ENCODE assay signal across 23 cellular contexts in genomic region chr2:161420406-161421025, GRCh38. TPM values are rescaled to one million over a fixed set of nuclear protein-coding genes. Genes with fewer than 3 reads are reported as not detected.
"Had no signal": no experiment of that assay in that cellular context is flagged by ENCODE, and none has a peak within 500 bp of the region (broad histone marks: within the 10 kb centered on the region; RNA-seq: fewer than 3 reads in every experiment).

No MANE protein-coding gene starts in this region.

- H3K4me3 Mint-ChIP-seq: activated CD4-positive, alpha-beta T cell treated with anti-CD3 and anti-CD28 coated beads, Interleukin-2, amount 10 ng/mL, durations not matched to agents 24 days and 14 days; stimulated activated naive CD8-positive, alpha-beta T cell treated with anti-CD3 and anti-CD28 coated beads, Interleukin-15, amount 100 ng/mL, for 72 hours; T-helper 2 cell treated with Interferon-gamma antibody and Interleukin-4, amounts not matched to agents 5 μg/mL and 100 μg/mL, for 36 hours had no signal

- H3K27ac Mint-ChIP-seq: activated CD4-positive, alpha-beta T cell treated with anti-CD3 and anti-CD28 coated beads, Interleukin-2, amount 10 ng/mL, durations not matched to agents 24 days and 14 days; stimulated activated naive CD8-positive, alpha-beta T cell treated with anti-CD3 and anti-CD28 coated beads, Interleukin-15, amount 100 ng/mL, for 72 hours; T-helper 2 cell treated with Interferon-gamma antibody and Interleukin-4, amounts not matched to agents 5 μg/mL and 100 μg/mL, for 36 hours had no signal

- H3K36me3 ChIP-seq: adrenal gland, colonic mucosa, esophagus muscularis mucosa, left lung, right atrium auricular region had no signal

- DNase-seq: activated CD4-positive, alpha-beta T cell treated with anti-CD3 and anti-CD28 coated beads, Interleukin-2, amount 10 ng/mL, durations not matched to agents 24 days and 14 days; activated CD4-positive, CD25-positive, alpha-beta regulatory T cell; activated CD8-positive, alpha-beta memory T cell treated with anti-CD3 and anti-CD28 coated beads, Interleukin-2, amount 50 U/mL, for 48 hours; activated naive CD4-positive, alpha-beta T cell treated with Interleukin-2 at 50 U/mL for 16 hours; adrenal gland; caudate nucleus; colonic mucosa; effector CD4-positive, alpha-beta T cell; hippocampal formation; mammary epithelial cell; naive B cell; nucleus accumbens; stimulated activated CD4-positive, alpha-beta T cell treated with anti-CD3 and anti-CD28 coated beads, Interleukin-4, amount 100 ng/mL, for 4 hours; stimulated activated CD8-positive, alpha-beta memory T cell treated with anti-CD3 and anti-CD28 coated beads, Interleukin-4, amount 100 ng/mL, for 48 hours; stimulated activated naive CD8-positive, alpha-beta T cell treated with anti-CD3 and anti-CD28 coated beads, Interleukin-15, amount 100 ng/mL, for 72 hours; testis had no signal

- ATAC-seq: left lung; stimulated activated naive CD8-positive, alpha-beta T cell treated with anti-CD3 and anti-CD28 coated beads, Interleukin-15, amount 100 ng/mL, for 72 hours had no signal

- H3K9me3 ChIP-seq: adrenal gland, colonic mucosa, esophagus muscularis mucosa, left lung, right atrium auricular region, testis had no signal

- H3K27ac ChIP-seq: adrenal gland, colonic mucosa, esophagus muscularis mucosa, left lung, right atrium auricular region, testis had no signal

- H3K4me3 ChIP-seq: adrenal gland, colonic mucosa, esophagus muscularis mucosa, left lung, right atrium auricular region, smooth muscle cell, testis had no signal

- H3K9me3 Mint-ChIP-seq: stimulated activated naive CD8-positive, alpha-beta T cell treated with anti-CD3 and anti-CD28 coated beads, Interleukin-15, amount 100 ng/mL, for 72 hours; T-helper 2 cell treated with Interferon-gamma antibody and Interleukin-4, amounts not matched to agents 5 μg/mL and 100 μg/mL, for 36 hours had no signal

- H3K4me1 ChIP-seq: colonic mucosa, testis had no signal

RNA-seq across cellular contexts. Expression of gene TBR1, which starts 4.4 kb away (rescaled TPM):
- total RNA-seq: colonic mucosa, esophagus muscularis mucosa, posterior vena cava, right atrium auricular region, ureter had no signal
- polyA plus RNA-seq: adrenal gland, mammary epithelial cell, smooth muscle cell had no signal
